ENCODE assay signal across 1 cellular context in the genomic region with DNA sequence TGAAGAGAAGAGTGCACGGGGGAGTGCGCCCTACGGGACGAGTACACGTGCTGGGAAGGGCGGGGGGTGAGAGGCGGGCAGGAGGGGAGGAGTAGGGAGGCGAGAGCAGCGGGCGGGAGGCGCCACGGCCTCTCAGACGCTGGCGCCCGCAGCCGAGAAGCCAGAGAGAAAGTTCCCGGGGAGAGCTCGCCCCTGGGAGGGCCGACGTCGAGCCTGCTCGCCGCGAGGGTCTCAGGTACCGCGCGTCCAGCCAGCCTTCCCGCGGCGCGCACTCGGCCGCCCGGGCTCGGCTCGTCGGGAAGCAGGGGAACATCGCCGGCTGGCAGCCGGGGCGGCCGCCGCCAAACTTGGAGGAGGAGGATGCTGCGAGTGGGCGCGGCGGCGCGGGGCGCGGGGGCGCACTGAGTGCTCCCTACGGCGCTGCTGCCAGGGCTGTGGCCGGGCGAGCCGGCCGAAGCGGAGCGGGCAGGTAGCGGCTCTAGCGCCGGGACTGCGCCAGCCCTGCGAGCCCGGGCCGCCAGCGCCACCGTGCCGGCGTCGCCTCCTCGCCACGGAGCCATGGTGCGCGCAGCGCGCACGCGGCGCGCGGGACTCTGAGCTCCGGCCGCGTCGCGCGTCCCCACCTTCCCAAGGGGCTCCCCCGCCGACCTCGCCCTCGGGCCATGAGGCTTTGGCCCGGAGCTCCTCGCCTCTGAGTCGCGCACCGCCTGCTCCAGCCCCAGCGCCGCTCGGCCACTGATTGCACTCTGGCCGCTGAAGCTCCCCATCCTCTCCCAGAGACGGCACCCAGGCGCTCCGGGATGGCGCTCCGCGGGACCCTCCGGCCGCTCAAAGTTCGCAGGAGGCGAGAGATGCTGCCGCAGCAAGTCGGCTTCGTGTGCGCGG.
TF ChIP-seq lines count a peak whose summit lies in the region.

A gene with protein sequence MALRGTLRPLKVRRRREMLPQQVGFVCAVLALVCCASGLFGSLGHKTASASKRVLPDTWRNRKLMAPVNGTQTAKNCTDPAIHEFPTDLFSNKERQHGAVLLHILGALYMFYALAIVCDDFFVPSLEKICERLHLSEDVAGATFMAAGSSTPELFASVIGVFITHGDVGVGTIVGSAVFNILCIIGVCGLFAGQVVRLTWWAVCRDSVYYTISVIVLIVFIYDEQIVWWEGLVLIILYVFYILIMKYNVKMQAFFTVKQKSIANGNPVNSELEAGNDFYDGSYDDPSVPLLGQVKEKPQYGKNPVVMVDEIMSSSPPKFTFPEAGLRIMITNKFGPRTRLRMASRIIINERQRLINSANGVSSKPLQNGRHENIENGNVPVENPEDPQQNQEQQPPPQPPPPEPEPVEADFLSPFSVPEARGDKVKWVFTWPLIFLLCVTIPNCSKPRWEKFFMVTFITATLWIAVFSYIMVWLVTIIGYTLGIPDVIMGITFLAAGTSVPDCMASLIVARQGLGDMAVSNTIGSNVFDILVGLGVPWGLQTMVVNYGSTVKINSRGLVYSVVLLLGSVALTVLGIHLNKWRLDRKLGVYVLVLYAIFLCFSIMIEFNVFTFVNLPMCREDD (plus strand): TSS at position 135 of the 885 bp plus-strand sequence. CDS start 666 bp downstream, at position 801.

TF ChIP-seq in SK-N-SH treated with all-trans-retinoic acid at 6 μM for 48 hours, 23 proteins besides CTCF, POLR2A, EP300 and RAD21 (continued from another document):
- TF ChIP-seq BACH2 (CRISPR knock-in tag; IDR thresholded peaks at IDR 0.05; ENCODE audit: borderline replicate concordance) (no peak), OSR1 (CRISPR knock-in tag; IDR thresholded peaks at IDR 0.05) (no peak), ZNF565 (CRISPR knock-in tag; conservative IDR thresholded peaks at IDR 0.05; ENCODE audit: low read depth) (no peak), TOX (CRISPR knock-in tag; IDR thresholded peaks at IDR 0.05; ENCODE audit: borderline replicate concordance) (no peak), ZFP3 (CRISPR knock-in tag; IDR thresholded peaks at IDR 0.05) (no peak), ZNF8 (CRISPR knock-in tag; IDR thresholded peaks at IDR 0.05) (no peak), ZNF70 (CRISPR knock-in tag; IDR thresholded peaks at IDR 0.05) (no peak)
- TF ChIP-seq, protein P1, sequence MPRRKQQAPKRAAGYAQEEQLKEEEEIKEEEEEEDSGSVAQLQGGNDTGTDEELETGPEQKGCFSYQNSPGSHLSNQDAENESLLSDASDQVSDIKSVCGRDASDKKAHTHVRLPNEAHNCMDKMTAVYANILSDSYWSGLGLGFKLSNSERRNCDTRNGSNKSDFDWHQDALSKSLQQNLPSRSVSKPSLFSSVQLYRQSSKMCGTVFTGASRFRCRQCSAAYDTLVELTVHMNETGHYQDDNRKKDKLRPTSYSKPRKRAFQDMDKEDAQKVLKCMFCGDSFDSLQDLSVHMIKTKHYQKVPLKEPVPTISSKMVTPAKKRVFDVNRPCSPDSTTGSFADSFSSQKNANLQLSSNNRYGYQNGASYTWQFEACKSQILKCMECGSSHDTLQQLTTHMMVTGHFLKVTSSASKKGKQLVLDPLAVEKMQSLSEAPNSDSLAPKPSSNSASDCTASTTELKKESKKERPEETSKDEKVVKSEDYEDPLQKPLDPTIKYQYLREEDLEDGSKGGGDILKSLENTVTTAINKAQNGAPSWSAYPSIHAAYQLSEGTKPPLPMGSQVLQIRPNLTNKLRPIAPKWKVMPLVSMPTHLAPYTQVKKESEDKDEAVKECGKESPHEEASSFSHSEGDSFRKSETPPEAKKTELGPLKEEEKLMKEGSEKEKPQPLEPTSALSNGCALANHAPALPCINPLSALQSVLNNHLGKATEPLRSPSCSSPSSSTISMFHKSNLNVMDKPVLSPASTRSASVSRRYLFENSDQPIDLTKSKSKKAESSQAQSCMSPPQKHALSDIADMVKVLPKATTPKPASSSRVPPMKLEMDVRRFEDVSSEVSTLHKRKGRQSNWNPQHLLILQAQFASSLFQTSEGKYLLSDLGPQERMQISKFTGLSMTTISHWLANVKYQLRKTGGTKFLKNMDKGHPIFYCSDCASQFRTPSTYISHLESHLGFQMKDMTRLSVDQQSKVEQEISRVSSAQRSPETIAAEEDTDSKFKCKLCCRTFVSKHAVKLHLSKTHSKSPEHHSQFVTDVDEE (CRISPR knock-in tag; IDR thresholded peaks at IDR 0.05), result no peak
- TF ChIP-seq, protein P2, sequence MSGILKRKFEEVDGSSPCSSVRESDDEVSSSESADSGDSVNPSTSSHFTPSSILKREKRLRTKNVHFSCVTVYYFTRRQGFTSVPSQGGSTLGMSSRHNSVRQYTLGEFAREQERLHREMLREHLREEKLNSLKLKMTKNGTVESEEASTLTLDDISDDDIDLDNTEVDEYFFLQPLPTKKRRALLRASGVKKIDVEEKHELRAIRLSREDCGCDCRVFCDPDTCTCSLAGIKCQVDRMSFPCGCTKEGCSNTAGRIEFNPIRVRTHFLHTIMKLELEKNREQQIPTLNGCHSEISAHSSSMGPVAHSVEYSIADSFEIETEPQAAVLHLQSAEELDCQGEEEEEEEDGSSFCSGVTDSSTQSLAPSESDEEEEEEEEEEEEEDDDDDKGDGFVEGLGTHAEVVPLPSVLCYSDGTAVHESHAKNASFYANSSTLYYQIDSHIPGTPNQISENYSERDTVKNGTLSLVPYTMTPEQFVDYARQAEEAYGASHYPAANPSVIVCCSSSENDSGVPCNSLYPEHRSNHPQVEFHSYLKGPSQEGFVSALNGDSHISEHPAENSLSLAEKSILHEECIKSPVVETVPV (CRISPR knock-in tag; IDR thresholded peaks at IDR 0.05), result no peak
